ENCODE assay signal across 8 cellular contexts in genomic region chr10:124739996-124740373, GRCh38. TPM values are rescaled to one million over a fixed set of nuclear protein-coding genes. Genes with fewer than 3 reads are reported as not detected.
DNase-seq lines count a peak whose midpoint lies in the region; ATAC-seq, FAIRE-seq and TF ChIP-seq lines count a peak whose summit lies in the region.

No MANE protein-coding gene starts in this region.

- 30 to 44% (median 34%) methylated on average over 6 of the region's 6 CpGs for WGBS in heart left ventricle, 4 donors
- 13% methylated on average over 6 of the region's 6 CpGs for WGBS in urinary bladder

- no peak for DNase-seq in heart left ventricle
- DNase-seq in Right ventricle myocardium inferior (ENCODE audit: missing footprints) = no peak
- no peak for DNase-seq in central memory CD8-positive, alpha-beta T cell (ENCODE audit: low spot score in 2 of 2)
- no peak for DNase-seq in mesothelial cell of epicardium (ENCODE audit: low spot score in 2 of 2, unreplicated experiment in 2 of 2)
- no peak for DNase-seq in DMS79 treated with DMSO at 0.1 percent for 48 hours (lab: John Stamatoyannopoulos, UW)
- DNase-seq in GDM1 (lab: John Stamatoyannopoulos, UW) = no peak
- DNase-seq in urothelium cell line (ENCODE audit: low spot score) = no peak

- peaks cover 83% of the 10 kb centered on the region for H3K4me1 Mint-ChIP-seq in central memory CD8-positive, alpha-beta T cell
- peaks cover 74% of the 10 kb centered on the region for H3K4me1 Mint-ChIP-seq in mesothelial cell of epicardium

- no peak for ATAC-seq in heart left ventricle
- ATAC-seq in Right ventricle myocardium inferior = no peak
- no peak for ATAC-seq in central memory CD8-positive, alpha-beta T cell (replicated peaks; ENCODE audit: extremely low read depth, poor library complexity, severe bottlenecking)

- intact Hi-C loops in heart left ventricle (cut with DNase I) = loop anchor here (2.0 to 10.0 kb wide), 16 partner anchors 17 to 323 kb away; partner anchors contain the start of gene OAT (in 1 of the 10)
- intact Hi-C loops in Right ventricle myocardium inferior (cut with DNase I) = loop anchor here (2.0 to 5.0 kb wide), 3 partner anchors 37 to 93 kb away; no protein-coding TSS in a partner anchor

- no peak for TF ChIP-seq CTCF in heart left ventricle (IDR thresholded peaks at IDR 0.05)
- no peak for TF ChIP-seq CTCF in mesothelial cell of epicardium (IDR thresholded peaks at IDR 0.05; ENCODE audit: unreplicated experiment)

- H3K27me3 ChIP-seq in heart left ventricle = no peaks in the 10 kb centered on the region

- peak overlapping the region; percentile 97 for H3K27ac Mint-ChIP-seq in central memory CD8-positive, alpha-beta T cell (ENCODE audit: low read depth)
- H3K27ac Mint-ChIP-seq in mesothelial cell of epicardium = peak overlapping the region; percentile 96

- no peaks in the 10 kb centered on the region for H3K9me3 Mint-ChIP-seq in central memory CD8-positive, alpha-beta T cell
- no peaks in the 10 kb centered on the region for H3K9me3 Mint-ChIP-seq in mesothelial cell of epicardium

- H3K36me3 Mint-ChIP-seq in central memory CD8-positive, alpha-beta T cell (ENCODE audit: insufficient read depth) = peaks cover 40% of the 10 kb centered on the region
- H3K36me3 Mint-ChIP-seq in mesothelial cell of epicardium = no peaks in the 10 kb centered on the region

- H3K27ac ChIP-seq in heart left ventricle (peak overlapping the region; percentile 58 to 95 (median 84)), urinary bladder (ENCODE audit: low read depth) (peak overlapping the region; percentile 2)

- no peak for FAIRE-seq in urothelium cell line (lab: Jason Lieb, UNC)

- peak overlapping the region; percentile 97 for H3K4me3 Mint-ChIP-seq in central memory CD8-positive, alpha-beta T cell
- H3K4me3 Mint-ChIP-seq in mesothelial cell of epicardium = peak overlapping the region; percentile 99

- H3K27me3 Mint-ChIP-seq in central memory CD8-positive, alpha-beta T cell = no peaks in the 10 kb centered on the region
- H3K27me3 Mint-ChIP-seq in mesothelial cell of epicardium (ENCODE audit: low read depth) = no peaks in the 10 kb centered on the region

- TF ChIP-seq POLR2A in heart left ventricle (IDR thresholded peaks at IDR 0.05) = no peak

- H3K4me3 ChIP-seq in heart left ventricle (peak overlapping the region in 5 of 12 donors; percentile 30 to 89 (median 75)), urinary bladder (ENCODE audit: low read depth, low read length) (no peak overlapping the region)

- peaks cover 44 to 84% (median 79%) of the 10 kb centered on the region in 12 donors for H3K4me1 ChIP-seq in heart left ventricle
- H3K4me1 ChIP-seq in urinary bladder (ENCODE audit: insufficient read depth) = no peaks in the 10 kb centered on the region

- H3K36me3 ChIP-seq in heart left ventricle (no peaks in the 10 kb centered on the region), urinary bladder (ENCODE audit: insufficient read depth) (no peaks in the 10 kb centered on the region)

- no peaks in the 10 kb centered on the region for H3K9me3 ChIP-seq in heart left ventricle

RNA-seq across cellular contexts. Expression of gene FAM53B, which starts 4.2 kb away (rescaled TPM):
- total RNA-seq in heart left ventricle (10 to 100 TPM; 30.2 to 57.7 (median 36.3) TPM), Right ventricle myocardium inferior (41.2 TPM), mesothelial cell of epicardium (40.7 to 43.0 TPM (median 42.0 TPM) in 3 replicates), urinary bladder (19.8 TPM)
- polyA plus RNA-seq in heart left ventricle (10 to 100 TPM; 23.7 to 25.6 TPM), urinary bladder (15.9 TPM)

RNA-seq across cellular contexts. Expression of gene EEF1AKMT2, which starts 51.7 kb away (rescaled TPM):
- total RNA-seq in heart left ventricle (10 to 100 TPM in 6 of 9 donors, 1 to 10 TPM in 3; 3.6 to 14.8 (median 11.6) TPM), Right ventricle myocardium inferior (11.4 TPM), mesothelial cell of epicardium (20.9 to 24.2 TPM (median 23.0 TPM) in 3 replicates), urinary bladder (65.9 TPM)
- polyA plus RNA-seq in heart left ventricle (10 to 100 TPM; 10.4 to 10.5 TPM), urinary bladder (12.1 TPM)
